In genomic region chr14:73913256-73913655, GRCh38 we compare ENCODE assay signal across 22 cellular contexts. TPM values are rescaled to one million over a fixed set of nuclear protein-coding genes. Genes with fewer than 3 reads are reported as not detected.
DNase-seq lines count a peak whose midpoint lies in the region; ATAC-seq and TF ChIP-seq lines count a peak whose summit lies in the region.
"Had no signal": no experiment of that assay in that cellular context is flagged by ENCODE, and none has a peak within 500 bp of the region (broad histone marks: within the 10 kb centered on the region; RNA-seq: fewer than 3 reads in every experiment).

No MANE protein-coding gene starts in this region.

- H3K27me3 ChIP-seq in adipocyte (replicated peaks; ENCODE audit: control insufficient read depth, insufficient read depth, low read length) (no peaks in the 10 kb centered on the region), upper lobe of right lung (no peaks in the 10 kb centered on the region)
- H3K27me3 ChIP-seq: MG63 had no signal

- POLR2A ChIA-PET in AG04449 (lab: Yijun Ruan, JAX): no interaction called here

- no peaks in the 10 kb centered on the region for H3K9me3 ChIP-seq in adipocyte (ENCODE audit: control insufficient read depth, low read length)
- H3K9me3 ChIP-seq in upper lobe of right lung: no peaks in the 10 kb centered on the region
- H3K9me3 ChIP-seq: MG63 had no signal

- no peak overlapping the region for H3K9ac ChIP-seq in adipocyte (ENCODE audit: low read length)

- peaks cover 76% of the 10 kb centered on the region for H3K36me3 ChIP-seq in adipocyte (ENCODE audit: control insufficient read depth, insufficient read depth, low read length, severe bottlenecking)
- H3K36me3 ChIP-seq in upper lobe of right lung: peaks cover 76% of the 10 kb centered on the region

- peaks cover 10% of the 10 kb centered on the region for H3K4me1 ChIP-seq in adipocyte (ENCODE audit: control insufficient read depth, insufficient read depth, low read length)
- no peaks in the 10 kb centered on the region for H3K4me1 ChIP-seq in upper lobe of right lung

- CTCF ChIA-PET in AG04449 (lab: Yijun Ruan, JAX): interaction anchor here (0.9 to 1.2 kb wide), 2 partner anchors 12 to 126 kb away, joined by 3 read pairs; no protein-coding TSS in a partner anchor

- TF ChIP-seq CTCF in AG04449 (IDR thresholded peaks at IDR 0.05; ENCODE audit: insufficient read depth, low read length, missing control alignments): no peak
- no peak for TF ChIP-seq CTCF in cardiac fibroblast (IDR thresholded peaks at IDR 0.05; ENCODE audit: low read depth, low read length)
- no peak for TF ChIP-seq CTCF in upper lobe of right lung (IDR thresholded peaks at IDR 0.05)

- H3K4me3 ChIP-seq in AG04449 (ENCODE audit: low read depth, low read length): no peak overlapping the region
- no peak overlapping the region for H3K4me3 ChIP-seq in adipocyte (ENCODE audit: low read length)
- no peak overlapping the region for H3K4me3 ChIP-seq in cardiac fibroblast (replicated peaks in 1 of 2; ENCODE audit: low read depth in 2 of 2, low read length in 2 of 2)
- no peak overlapping the region for H3K4me3 ChIP-seq in upper lobe of right lung
- H3K4me3 ChIP-seq: K562, MG63, PC-9, SK-N-MC had no signal

- H3K27ac ChIP-seq in upper lobe of right lung: no peak overlapping the region
- H3K27ac ChIP-seq: PC-9, SK-N-MC had no signal

- peak; percentile 31 for DNase-seq in AG04449 (ENCODE audit: low read depth, low spot score)
- DNase-seq in adipocyte (ENCODE audit: low read depth): peak; percentile 34
- peak; percentile 26 to 67 for DNase-seq in cardiac fibroblast (ENCODE audit: low read depth in 2 of 2)
- DNase-seq in iris pigment epithelial cell (ENCODE audit: low read depth): peak; percentile 74
- DNase-seq in upper lobe of right lung: no peak
- no peak for DNase-seq in NCI-H2171 (lab: John Stamatoyannopoulos, UW)
- DNase-seq: GDM1, H9, HFFc6, MG63, NCI-H1417 treated with DMSO at 0.1 percent for 48 hours, NCI-H187 treated with DMSO at 0.1 percent for 48 hours, NCI-H2227 treated with DMSO at 0.1 percent for 48 hours, NCI-H510A treated with DMSO at 0.1 percent for 48 hours, NCI-H748 treated with DMSO at 0.1 percent for 48 hours, PC-9, RPMI8226, SHP77 had no signal

- intact Hi-C loops in upper lobe of right lung (cut with DNase I): no loop called here

- no peak for ATAC-seq in upper lobe of right lung
- ATAC-seq in GM18907 (IDR thresholded peaks at IDR 0.05; ENCODE audit: unreplicated experiment): no peak
- no peak for ATAC-seq in GM21447 (IDR thresholded peaks at IDR 0.05; ENCODE audit: unreplicated experiment)
- ATAC-seq: K562 had no signal

RNA-seq across cellular contexts. Expression of gene ZNF410, which starts 26.6 kb away (rescaled TPM):
- 50.6 TPM for total RNA-seq in upper lobe of right lung

RNA-seq across cellular contexts. Expression of gene FAM161B, which starts 36.6 kb away (rescaled TPM):
- 3.8 TPM for total RNA-seq in upper lobe of right lung

RNA-seq across cellular contexts. Expression of gene COQ6, which starts 36.8 kb away (rescaled TPM):
- 21.6 TPM for total RNA-seq in upper lobe of right lung

Comparison
In these comparisons a context has a peak if more than half of its experiments do, and no peak if none do; other contexts are left out.
1. DNase-seq: peak in AG04449 (single experiment), adipocyte (single experiment), cardiac fibroblast (2 of 2) and iris pigment epithelial cell (single experiment); none in upper lobe of right lung (single experiment) and NCI-H2171 (single experiment).